Comparison of ENCODE assay signal across 9 cellular contexts in genomic region chr9:35615981-35616680, GRCh38. TPM values are rescaled to one million over a fixed set of nuclear protein-coding genes. Genes with fewer than 3 reads are reported as not detected.
DNase-seq lines count a peak whose midpoint lies in the region; ATAC-seq and TF ChIP-seq lines count a peak whose summit lies in the region.
"Had no signal": no experiment of that assay in that cellular context is flagged by ENCODE, and none has a peak within 500 bp of the region (broad histone marks: within the 10 kb centered on the region; RNA-seq: fewer than 3 reads in every experiment).

No MANE protein-coding gene starts in this region.

- H3K27ac ChIP-seq in iPS-18a (ENCODE audit: low read length) (no peak overlapping the region), thymus (ENCODE audit: low read depth) (peak overlapping the region; percentile 71)
- H3K27ac ChIP-seq: parathyroid adenoma had no signal

- H3K36me3 ChIP-seq in iPS-18a (ENCODE audit: control insufficient read depth, low read depth, low read length): no peaks in the 10 kb centered on the region
- no peaks in the 10 kb centered on the region for H3K36me3 ChIP-seq in thymus (ENCODE audit: control insufficient read depth, insufficient read depth)

- peak overlapping the region; percentile 85 for H3K4me3 Mint-ChIP-seq in activated naive CD4-positive, alpha-beta T cell treated with anti-CD3 and anti-CD28 coated beads, Interleukin-2, amount 50 U/mL, for 24 hours
- peak overlapping the region; percentile 73 for H3K4me3 Mint-ChIP-seq in WTC11

- ATAC-seq in WTC11 (peak; percentile 38), left lobe of liver (no peak), HG03520 (IDR thresholded peaks at IDR 0.05; ENCODE audit: unreplicated experiment) (no peak)

- DNase-seq in activated naive CD4-positive, alpha-beta T cell treated with Interleukin-2 at 50 U/mL for 16 hours: no peak
- DNase-seq in WTC11 (ENCODE audit: low spot score) (no peak), left lobe of liver (ENCODE audit: low spot score) (no peak), Ammon's horn (ENCODE audit: low spot score) (no peak)

- H3K9me3 Mint-ChIP-seq in activated naive CD4-positive, alpha-beta T cell treated with anti-CD3 and anti-CD28 coated beads, Interleukin-2, amount 50 U/mL, for 24 hours: no peaks in the 10 kb centered on the region
- no peaks in the 10 kb centered on the region for H3K9me3 Mint-ChIP-seq in WTC11

- no peak overlapping the region for H3K9ac ChIP-seq in iPS-18a (ENCODE audit: low read length)
- H3K9ac ChIP-seq: parathyroid adenoma had no signal

- peak overlapping the region; percentile 65 for H3K4me3 ChIP-seq in iPS-18a (ENCODE audit: low read length)
- H3K4me3 ChIP-seq in thymus (ENCODE audit: low read length): peak overlapping the region; percentile 69

- H3K27me3 ChIP-seq in iPS-18a (ENCODE audit: control insufficient read depth, insufficient read depth, low read length) (peaks cover 30% of the 10 kb centered on the region), thymus (ENCODE audit: control insufficient read depth, insufficient read depth) (no peaks in the 10 kb centered on the region)

- POLR2A ChIA-PET in WTC11 (lab: Charles Lee): interaction anchor here (1.5 kb wide), 1 partner anchor 30 kb away, joined by 4 read pairs; no protein-coding TSS in a partner anchor

- H3K9me3 ChIP-seq in iPS-18a (ENCODE audit: control insufficient read depth, low read depth, low read length) (no peaks in the 10 kb centered on the region), thymus (ENCODE audit: control insufficient read depth) (no peaks in the 10 kb centered on the region)

- 82% methylated on average over 17 of the region's 17 CpGs for WGBS in thymus

- no peaks in the 10 kb centered on the region for H3K27me3 Mint-ChIP-seq in activated naive CD4-positive, alpha-beta T cell treated with anti-CD3 and anti-CD28 coated beads, Interleukin-2, amount 50 U/mL, for 24 hours
- H3K27me3 Mint-ChIP-seq in WTC11 (ENCODE audit: low read depth): peaks cover 66% of the 10 kb centered on the region

- no peaks in the 10 kb centered on the region for H3K36me3 Mint-ChIP-seq in activated naive CD4-positive, alpha-beta T cell treated with anti-CD3 and anti-CD28 coated beads, Interleukin-2, amount 50 U/mL, for 24 hours
- no peaks in the 10 kb centered on the region for H3K36me3 Mint-ChIP-seq in WTC11

- H3K4me1 ChIP-seq in iPS-18a (ENCODE audit: control insufficient read depth, low read depth, low read length) (peaks cover 4% of the 10 kb centered on the region), thymus (ENCODE audit: control insufficient read depth, insufficient read depth, low read length) (peaks cover 35% of the 10 kb centered on the region)
- H3K4me1 ChIP-seq: parathyroid adenoma had no signal

- peak overlapping the region; percentile 52 for H3K27ac Mint-ChIP-seq in activated naive CD4-positive, alpha-beta T cell treated with anti-CD3 and anti-CD28 coated beads, Interleukin-2, amount 50 U/mL, for 24 hours
- H3K27ac Mint-ChIP-seq in WTC11: no peak overlapping the region

- CTCF ChIA-PET in WTC11 (lab: Charles Lee): interaction anchor here (0.8 to 3.2 kb wide), 15 partner anchors 11 to 513 kb away, joined by 3 to 36 read pairs (median 6); partner anchors contain the start of genes ARHGEF39, CCDC107, GBA2 and RGP1

- TF ChIP-seq CTCF in WTC11 (IDR thresholded peaks at IDR 0.05): no peak

- peaks cover 50% of the 10 kb centered on the region for H3K4me1 Mint-ChIP-seq in activated naive CD4-positive, alpha-beta T cell treated with anti-CD3 and anti-CD28 coated beads, Interleukin-2, amount 50 U/mL, for 24 hours
- H3K4me1 Mint-ChIP-seq in WTC11: peaks cover 9% of the 10 kb centered on the region

TF ChIP-seq in WTC11, 78 proteins besides CTCF, POLR2A, EP300 and RAD21:
- TF ChIP-seq, protein P1, sequence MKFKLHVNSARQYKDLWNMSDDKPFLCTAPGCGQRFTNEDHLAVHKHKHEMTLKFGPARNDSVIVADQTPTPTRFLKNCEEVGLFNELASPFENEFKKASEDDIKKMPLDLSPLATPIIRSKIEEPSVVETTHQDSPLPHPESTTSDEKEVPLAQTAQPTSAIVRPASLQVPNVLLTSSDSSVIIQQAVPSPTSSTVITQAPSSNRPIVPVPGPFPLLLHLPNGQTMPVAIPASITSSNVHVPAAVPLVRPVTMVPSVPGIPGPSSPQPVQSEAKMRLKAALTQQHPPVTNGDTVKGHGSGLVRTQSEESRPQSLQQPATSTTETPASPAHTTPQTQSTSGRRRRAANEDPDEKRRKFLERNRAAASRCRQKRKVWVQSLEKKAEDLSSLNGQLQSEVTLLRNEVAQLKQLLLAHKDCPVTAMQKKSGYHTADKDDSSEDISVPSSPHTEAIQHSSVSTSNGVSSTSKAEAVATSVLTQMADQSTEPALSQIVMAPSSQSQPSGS (CRISPR knock-in tag; IDR thresholded peaks at IDR 0.05; ENCODE audit: borderline replicate concordance, low read depth): no peak
- TF ChIP-seq ZBTB21 (CRISPR knock-in tag; IDR thresholded peaks at IDR 0.05; ENCODE audit: borderline replicate concordance): no peak
- TF ChIP-seq ESRRA (CRISPR knock-in tag; IDR thresholded peaks at IDR 0.05; ENCODE audit: borderline replicate concordance): no peak
TF ChIP-seq in WTC11: peak in this region for 0.

RNA-seq across cellular contexts. Expression of gene CD72, which starts 2.1 kb away (rescaled TPM):
- total RNA-seq in WTC11 (2021) (2.9 to 4.6 TPM (median 4.5 TPM) in 3 replicates), left lobe of liver (0.93 TPM)
- 23.6 TPM for polyA plus RNA-seq in thymus

RNA-seq across cellular contexts. Expression of gene TESK1, which starts 11.1 kb away (rescaled TPM):
- total RNA-seq in WTC11 (2021): 18.9 to 20.4 TPM (median 19.3 TPM) in 3 replicates
- polyA plus RNA-seq in thymus: 32.8 TPM
- 15.6 TPM for total RNA-seq in left lobe of liver

RNA-seq across cellular contexts. Expression of gene SIT1, which starts 34.6 kb away (rescaled TPM):
- total RNA-seq in WTC11 (2021): 4.1 to 7.2 TPM (median 5.4 TPM) in 3 replicates
- 42.2 TPM for polyA plus RNA-seq in thymus
- 0.23 TPM for total RNA-seq in left lobe of liver

RNA-seq across cellular contexts. Expression of gene RMRP, which starts 41.7 kb away (rescaled TPM):
- total RNA-seq in WTC11 (2021) (23,577 to 25,958 TPM (median 25,042 TPM) in 3 replicates), left lobe of liver (13,056 TPM)
- polyA plus RNA-seq in thymus: 13.0 TPM

RNA-seq across cellular contexts. Expression of gene CCDC107, which starts 42.0 kb away (rescaled TPM):
- total RNA-seq in WTC11 (2021): 10.8 to 14.7 TPM (median 14.1 TPM) in 3 replicates
- 43.2 TPM for polyA plus RNA-seq in thymus
- 12.6 TPM for total RNA-seq in left lobe of liver
